8 cellular contexts compared by ENCODE assay signal in genomic region chr7:112939589-112940313, GRCh38.
DNase-seq lines count a peak whose midpoint lies in the region; ATAC-seq and TF ChIP-seq lines count a peak whose summit lies in the region.

No MANE protein-coding gene starts in this region.

- peak; percentile 98 for ATAC-seq in GM19035 (IDR thresholded peaks at IDR 0.05; ENCODE audit: unreplicated experiment)
- peak; percentile 96 for ATAC-seq in HG03342 (IDR thresholded peaks at IDR 0.05; ENCODE audit: unreplicated experiment)

- DNase-seq in AG10803 (ENCODE audit: low read depth) (peak; percentile 99), NCI-H345 treated with DMSO at 0.1 percent for 48 hours (lab: John Stamatoyannopoulos, UW; ENCODE audit: unreplicated experiment) (peak; percentile 97), cerebellar cortex (ENCODE audit: low spot score) (peak; percentile 100), iris pigment epithelial cell (ENCODE audit: low read depth) (peak; percentile 99), spleen (peak; percentile 100)
- DNase-seq in activated CD4-positive, CD25-positive, alpha-beta regulatory T cell treated with anti-CD3 and anti-CD28 coated beads, Interleukin-2, amount 50 U/mL, for 16 hours (ENCODE audit: low read depth, low spot score) = peak; percentile 98

- peak overlapping the region; percentile 85 for H3K4me3 ChIP-seq in AG10803 (ENCODE audit: low read length)
- peak overlapping the region; percentile 62 to 97 (median 90) for H3K4me3 ChIP-seq in spleen

- H3K4me1 ChIP-seq in spleen = peaks cover 11 to 49% (median 38%) of the 10 kb centered on the region in 6 donors

- peak overlapping the region; percentile 79 to 91 (median 84) for H3K27ac ChIP-seq in spleen

- TF ChIP-seq CTCF in AG10803 (conservative IDR thresholded peaks at IDR 0.05; ENCODE audit: low read length) = no peak
- peak in 3 of 11 experiments; percentile 17 to 50 (median 27) for TF ChIP-seq CTCF in spleen (IDR thresholded peaks at IDR 0.05 in 8 of 11, conservative IDR thresholded peaks at IDR 0.05 in 3 of 11)

- WGBS in spleen, 5 donors = 0 to 1% (median 0%) methylated on average over 42 to 53 of the region's 53 CpGs

- no peaks in the 10 kb centered on the region for H3K27me3 ChIP-seq in spleen (replicated peaks in 1 of 7)

- H3K36me3 ChIP-seq in spleen = no peaks in the 10 kb centered on the region

- H3K9me3 ChIP-seq in spleen = no peaks in the 10 kb centered on the region

- intact Hi-C loops in spleen (cut with DNase I; ENCODE audit: low total_unique reads) = no loop called here

- peak in 1 of 3 donors; percentile 1 for TF ChIP-seq POLR2A in spleen (IDR thresholded peaks at IDR 0.05)

Comparison
In these comparisons a context has a peak if more than half of its experiments do, and no peak if none do; other contexts are left out.
1. Peak in every context shown above with its lines: DNase-seq, ATAC-seq, H3K4me3 ChIP-seq and H3K27ac ChIP-seq.